Comparison of ENCODE assay signal across 8 cellular contexts in genomic region chr4:15681372-15682339, GRCh38. TPM values are rescaled to one million over a fixed set of nuclear protein-coding genes. Genes with fewer than 3 reads are reported as not detected.
A peak's percentile ranks its signal among the peaks of the same experiment; 100 is the strongest.
DNase-seq lines count a peak whose midpoint lies in the region; ATAC-seq and TF ChIP-seq lines count a peak whose summit lies in the region.

TSS of gene FAM200B (plus strand) at chr4:15681827. CDS start at chr4:15686978, 5,151 bp downstream.

- peaks cover 47% of the 10 kb centered on the region for H3K4me1 ChIP-seq in PC-9 (replicated peaks; ENCODE audit: insufficient read depth)

- POLR2A ChIA-PET in PC-9 (lab: Charles Lee; ENCODE audit: unreplicated experiment) = interaction anchor here (0.5 to 1.2 kb wide), 5 partner anchors 8 to 209 kb away, joined by 4 to 11 read pairs (median 6); no protein-coding TSS in a partner anchor

- intact Hi-C loops in PC-9 (cut with micrococcal nuclease; ENCODE audit: unreplicated experiment) = loop anchor here (1.0 kb wide), 3 partner anchors 9 to 26 kb away; partner anchors contain the start of gene FBXL5

- ATAC-seq in GM21619 (IDR thresholded peaks at IDR 0.05; ENCODE audit: unreplicated experiment) = peak; percentile 91

- H4K20me1 ChIP-seq in PC-9 (ENCODE audit: insufficient read depth) = no peaks in the 10 kb centered on the region

- peak within 1 kb of the TSS; percentile 87 for H3K27ac ChIP-seq in PC-9

- no peaks in the 10 kb centered on the region for H3K27me3 ChIP-seq in PC-9 (ENCODE audit: insufficient read depth, low read depth)

- peak within 1 kb of the TSS; percentile 88 for H2AFZ ChIP-seq in PC-9

- H3K36me3 ChIP-seq in PC-9 (ENCODE audit: low read depth) = peaks cover 29% of the 10 kb centered on the region

- TSS peak; percentile 71 for BruUV-seq in PC-9 (replicated peaks; lab: Mats Ljungman, UMichigan)

- H3K79me2 ChIP-seq in PC-9 (ENCODE audit: low read depth) = peaks cover 77% of the 10 kb centered on the region

- TF ChIP-seq CTCF in PC-9 (conservative IDR thresholded peaks at IDR 0.05) = no peak
- TF ChIP-seq CTCF in epithelial cell of proximal tubule (conservative IDR thresholded peaks at IDR 0.05; ENCODE audit: low read depth, low read length) = no peak

- no peaks in the 10 kb centered on the region for H3K9me3 ChIP-seq in PC-9 (ENCODE audit: insufficient read depth, low read depth)

- peak within 1 kb of the TSS; percentile 76 for H3K4me2 ChIP-seq in PC-9

- peak within 1 kb of the TSS; percentile 84 for H3K4me3 ChIP-seq in Jurkat, Clone E6-1 (ENCODE audit: low read length)
- H3K4me3 ChIP-seq in PC-9 (peak within 1 kb of the TSS; percentile 79), epithelial cell of proximal tubule (ENCODE audit: low read depth, low read length) (peak within 1 kb of the TSS; percentile 88)

- H3F3A ChIP-seq in PC-9 (ENCODE audit: insufficient read depth, low read depth) = peaks cover 6% of the 10 kb centered on the region; the same call in 1 of the 2 replicates

- peak; percentile 92 for DNase-seq in DMS153 (lab: John Stamatoyannopoulos, UW)
- DNase-seq in Jurkat, Clone E6-1 (ENCODE audit: low read depth, low spot score) = peak; percentile 96
- peak; percentile 93 to 100 for DNase-seq in PC-9
- DNase-seq in activated T-cell treated with anti-CD3 and anti-CD28 coated beads, Interleukin-2, amount 50 U/mL, for 1 hour = peak; percentile 98
- peak; percentile 75 for DNase-seq in epithelial cell of proximal tubule (ENCODE audit: low read depth)
- peak; percentile 99 for DNase-seq in mucosa of gallbladder (ENCODE audit: low spot score)
- DNase-seq in stimulated activated CD8-positive, alpha-beta memory T cell treated with anti-CD3 and anti-CD28 coated beads, Interleukin-4, amount 100 ng/mL, for 4 hours (ENCODE audit: low read depth in 2 of 2, low spot score in 1 of 2) = peak; percentile 89 to 99

- H3K9me2 ChIP-seq in PC-9 (ENCODE audit: insufficient read depth) = no peaks in the 10 kb centered on the region

- CTCF ChIA-PET in PC-9 (lab: Charles Lee) = no interaction called here

RNA-seq across cellular contexts. Expression of gene FAM200B, which starts in this region (rescaled TPM):
- polyA plus RNA-seq in Jurkat, Clone E6-1 (2012; ENCODE audit: insufficient read depth, insufficient read length) = 30.7 TPM
- total RNA-seq in PC-9 (2021) (20.5 and 32.4 TPM in 2 replicates), epithelial cell of proximal tubule (28.5 and 37.5 TPM in 2 replicates), mucosa of gallbladder (33.9 TPM)

Comparison
In these comparisons a context has a peak if more than half of its experiments do, and no peak if none do; other contexts are left out.
1. Peak in every context shown above with its lines: DNase-seq, ATAC-seq, H3K4me3 ChIP-seq and H3K27ac ChIP-seq.